ENCODE assay signal across 8 cellular contexts in the genomic region with DNA sequence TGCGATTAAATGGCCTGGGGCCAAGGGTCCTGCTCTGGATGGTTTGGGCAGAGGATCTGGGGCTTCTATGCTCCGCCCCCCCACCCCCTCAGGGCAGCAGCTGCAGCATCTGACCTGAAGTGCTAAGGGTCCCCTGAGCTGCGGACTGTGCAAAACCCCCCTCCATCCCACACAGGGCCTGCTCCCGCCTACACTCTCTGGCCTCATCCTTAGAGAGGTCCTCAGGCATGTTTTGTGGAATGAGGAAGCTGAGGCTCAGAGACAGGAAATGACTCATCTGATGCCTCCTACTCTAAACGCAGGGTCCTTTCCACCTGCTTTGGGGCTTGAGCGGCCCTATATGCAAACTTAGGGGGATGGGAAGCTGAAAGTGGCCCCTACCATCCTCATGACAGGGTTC. TPM values are rescaled to one million over a fixed set of nuclear protein-coding genes. Genes with fewer than 3 reads are reported as not detected.
DNase-seq lines count a peak whose midpoint lies in the region; ATAC-seq and TF ChIP-seq lines count a peak whose summit lies in the region.

No MANE protein-coding gene starts in this region.

- H4K20me1 ChIP-seq in BLaER1 treated with 17β-estradiol and CSF1 and Interleukin-3, amounts not matched to agents 10 nM and 100 nM: no peaks in the 10 kb centered on the region
- H4K20me1 ChIP-seq in OCI-LY7 (ENCODE audit: insufficient read depth, low read length): no peaks in the 10 kb centered on the region

- H3K4me1 ChIP-seq in BLaER1 treated with 17β-estradiol and CSF1 and Interleukin-3, amounts not matched to agents 10 nM and 100 nM: peaks cover 35 to 63% (median 52%) of the 10 kb centered on the region in 10 experiments
- peaks cover 59% of the 10 kb centered on the region for H3K4me1 ChIP-seq in OCI-LY7 (ENCODE audit: insufficient read depth, low read length, poor library complexity, severe bottlenecking)
- H3K4me1 ChIP-seq in endodermal cell (ENCODE audit: control insufficient read depth, insufficient read depth, low read length): no peaks in the 10 kb centered on the region
- peaks cover 12% of the 10 kb centered on the region for H3K4me1 ChIP-seq in suprapubic skin

- H3K9ac ChIP-seq in BLaER1 treated with 17β-estradiol and CSF1 and Interleukin-3, amounts not matched to agents 10 nM and 100 nM: peak overlapping the region in 7 of 11 experiments; percentile 21 to 68 (median 55); a peak in 10 of 22 replicates
- H3K9ac ChIP-seq in endodermal cell (ENCODE audit: extremely low read depth, low read length, poor library complexity, severe bottlenecking): no peak overlapping the region

- peak overlapping the region; percentile 83 for H2AFZ ChIP-seq in OCI-LY7 (ENCODE audit: low read length)

- H3K36me3 ChIP-seq in BLaER1 treated with 17β-estradiol and CSF1 and Interleukin-3, amounts not matched to agents 10 nM and 100 nM: no peaks in the 10 kb centered on the region
- H3K36me3 ChIP-seq in OCI-LY7 (ENCODE audit: insufficient read depth, low read length): no peaks in the 10 kb centered on the region
- H3K36me3 ChIP-seq in endodermal cell (ENCODE audit: control insufficient read depth, insufficient read depth, low read length): no peaks in the 10 kb centered on the region
- no peaks in the 10 kb centered on the region for H3K36me3 ChIP-seq in suprapubic skin

- H3K27ac ChIP-seq in BLaER1 treated with 17β-estradiol and CSF1 and Interleukin-3, amounts not matched to agents 10 nM and 100 nM: peak overlapping the region in 10 of 11 experiments; percentile 22 to 79 (median 66); a peak in 21 of 22 replicates
- H3K27ac ChIP-seq in OCI-LY7 (ENCODE audit: low read depth, low read length, poor library complexity, severe bottlenecking) (peak overlapping the region; percentile 57), endodermal cell (ENCODE audit: low read depth, low read length) (no peak overlapping the region), suprapubic skin (no peak overlapping the region)

- no peaks in the 10 kb centered on the region for H3K9me3 ChIP-seq in BLaER1 treated with 17β-estradiol and CSF1 and Interleukin-3, amounts not matched to agents 10 nM and 100 nM (replicated peaks in 1 of 11)
- H3K9me3 ChIP-seq in OCI-LY7 (ENCODE audit: low read length) (no peaks in the 10 kb centered on the region), endodermal cell (ENCODE audit: control insufficient read depth, low read length) (no peaks in the 10 kb centered on the region), suprapubic skin (no peaks in the 10 kb centered on the region)

- no peak for TF ChIP-seq POLR2A in suprapubic skin (IDR thresholded peaks at IDR 0.05)

- 50 to 65% methylated on average over 2 to 4 of the region's 6 CpGs for WGBS in endodermal cell (ENCODE audit: insufficient coverage in 1 of 2, insufficient read length in 1 of 2), 2 experiments
- 70% methylated on average over 2 of the region's 6 CpGs for WGBS in suprapubic skin

- peak overlapping the region in 1 of 10 experiments; percentile 7; a peak in 1 of 20 replicates for H3K4me3 ChIP-seq in BLaER1 treated with 17β-estradiol and CSF1 and Interleukin-3, amounts not matched to agents 10 nM and 100 nM
- peak overlapping the region; percentile 55 for H3K4me3 ChIP-seq in OCI-LY7 (ENCODE audit: low read depth, low read length, poor library complexity, severe bottlenecking)
- no peak overlapping the region for H3K4me3 ChIP-seq in endodermal cell (ENCODE audit: low read length)
- no peak overlapping the region for H3K4me3 ChIP-seq in suprapubic skin

- DNase-seq in OCI-LY7 (ENCODE audit: low spot score): peak; percentile 93
- DNase-seq in endodermal cell: peak; percentile 75
- DNase-seq in pulmonary artery endothelial cell (ENCODE audit: low read depth, low spot score): peak; percentile 17
- DNase-seq in activated CD8-positive, alpha-beta memory T cell treated with anti-CD3 and anti-CD28 coated beads for 24 hours: no peak
- no peak for DNase-seq in suprapubic skin (ENCODE audit: low spot score in 2 of 2)

- no peak overlapping the region for H3K4me3 Mint-ChIP-seq in endodermal cell

- H3K27ac Mint-ChIP-seq in endodermal cell: no peak overlapping the region

- TF ChIP-seq EP300 in suprapubic skin (IDR thresholded peaks at IDR 0.05): no peak

- CTCF ChIA-PET in OCI-LY7 (lab: Charles Lee; ENCODE audit: unreplicated experiment): interaction anchor here (0.7 to 1.1 kb wide), 2 partner anchors 21 to 25 kb away, joined by 3 to 7 read pairs; no protein-coding TSS in a partner anchor

- H3K36me3 Mint-ChIP-seq in endodermal cell (ENCODE audit: low read depth): no peaks in the 10 kb centered on the region

- TF ChIP-seq CTCF in OCI-LY7 (conservative IDR thresholded peaks at IDR 0.05; ENCODE audit: low read length) (no peak), endodermal cell (conservative IDR thresholded peaks at IDR 0.05) (no peak), suprapubic skin (IDR thresholded peaks at IDR 0.05) (no peak)

- ATAC-seq in GM19025 (IDR thresholded peaks at IDR 0.05; ENCODE audit: low read depth, unreplicated experiment) (peak; percentile 69), HG03039 (IDR thresholded peaks at IDR 0.05; ENCODE audit: unreplicated experiment) (peak; percentile 77)

- peaks cover 13% of the 10 kb centered on the region for H3K27me3 Mint-ChIP-seq in endodermal cell (ENCODE audit: insufficient read depth)

- H3K4me1 Mint-ChIP-seq in endodermal cell: peaks cover 11% of the 10 kb centered on the region

- no peaks in the 10 kb centered on the region for H3K27me3 ChIP-seq in BLaER1 treated with 17β-estradiol and CSF1 and Interleukin-3, amounts not matched to agents 10 nM and 100 nM
- no peaks in the 10 kb centered on the region for H3K27me3 ChIP-seq in endodermal cell (ENCODE audit: control insufficient read depth, insufficient read depth, low read length, poor library complexity, severe bottlenecking)
- no peaks in the 10 kb centered on the region for H3K27me3 ChIP-seq in suprapubic skin

- POLR2A ChIA-PET in OCI-LY7 (lab: Charles Lee): interaction anchor here (0.6 to 1.5 kb wide), 4 partner anchors 11 to 439 kb away, joined by 3 to 4 read pairs (median 4); a partner anchor contains a TSS

- H3K9me2 ChIP-seq in OCI-LY7 (ENCODE audit: insufficient read depth, low read length): no peaks in the 10 kb centered on the region

- intact Hi-C loops in OCI-LY7 (cut with micrococcal nuclease; ENCODE audit: unreplicated experiment): loop anchor here (10.0 kb wide), 1 partner anchor 250 kb away; no protein-coding TSS in a partner anchor

- BruUV-seq in OCI-LY7 (replicated peaks; lab: Mats Ljungman, UMichigan): no TSS peak

- peak overlapping the region; percentile 68 to 93 (median 89) for H3K4me2 ChIP-seq in BLaER1 treated with 17β-estradiol and CSF1 and Interleukin-3, amounts not matched to agents 10 nM and 100 nM
- peak overlapping the region; percentile 88 for H3K4me2 ChIP-seq in OCI-LY7 (ENCODE audit: low read length)

- H3K79me2 ChIP-seq in OCI-LY7 (ENCODE audit: insufficient read depth, low read depth, low read length): no peaks in the 10 kb centered on the region

- no peaks in the 10 kb centered on the region for H3K9me3 Mint-ChIP-seq in endodermal cell

RNA-seq across cellular contexts. Expression of a gene that starts 59.5 kb away (rescaled TPM):
- 26.9 and 27.4 TPM in 2 replicates for total RNA-seq in OCI-LY7 (2014; rRNA removed; shearing (Covaris generic))
- 21.1 and 21.5 TPM in 2 replicates for total RNA-seq in OCI-LY7 (2022)
- 100 to 1,000 TPM in 1 of 2 donors, 10 to 100 TPM in 1; 61.9 to 101 TPM for total RNA-seq in endodermal cell
- polyA plus RNA-seq in endodermal cell (2013, experiment 1 of 2): 24.6 TPM
- 21.8 TPM for polyA plus RNA-seq in endodermal cell (2013, experiment 2 of 2)
- 0.79 and 14.1 TPM in 2 replicates for total RNA-seq in pulmonary artery endothelial cell
- total RNA-seq in suprapubic skin: 100 to 1,000 TPM in 3 of 4 donors, 10 to 100 TPM in 1; 98.4 to 308 (median 219) TPM

Comparison
In these comparisons a context has a peak if more than half of its experiments do, and no peak if none do; other contexts are left out.
1. H3K27ac ChIP-seq: peak in BLaER1 treated with 17β-estradiol and CSF1 and Interleukin-3, amounts not matched to agents 10 nM and 100 nM (10 of 11) and OCI-LY7 (single experiment); none in endodermal cell (single experiment) and suprapubic skin (single experiment).
2. DNase-seq: peak in OCI-LY7 (single experiment), endodermal cell (single experiment) and pulmonary artery endothelial cell (single experiment); none in activated CD8-positive, alpha-beta memory T cell treated with anti-CD3 and anti-CD28 coated beads for 24 hours (single experiment) and suprapubic skin (0 of 2).